ENCODE assay signal across 9 cellular contexts in genomic region chr6:149943321-149943720, GRCh38. TPM values are rescaled to one million over a fixed set of nuclear protein-coding genes. Genes with fewer than 3 reads are reported as not detected.
DNase-seq lines count a peak whose midpoint lies in the region; ATAC-seq and TF ChIP-seq lines count a peak whose summit lies in the region.
"Not testable (repeated sequence)": the region's sequence is repeated elsewhere in the genome, so short reads cannot be mapped to it uniquely, and the experiment has no call there.
"Had no signal": no experiment of that assay in that cellular context is flagged by ENCODE, and none has a peak within 500 bp of the region (broad histone marks: within the 10 kb centered on the region; RNA-seq: fewer than 3 reads in every experiment).

No MANE protein-coding gene starts in this region.

- H3F3A ChIP-seq in Loucy (ENCODE audit: low read depth); neural progenitor cell (ENCODE audit: low read depth): not testable (repeated sequence)

- H3K27ac ChIP-seq in CD4-positive, alpha-beta memory T cell (ENCODE audit: low read depth, low read length); neural progenitor cell: not testable (repeated sequence)

- not testable (repeated sequence) for H3K9me2 ChIP-seq in Loucy (replicated peaks; ENCODE audit: low read depth, low read length)

- not testable (repeated sequence) for H3K9me3 ChIP-seq in CD4-positive, alpha-beta memory T cell (ENCODE audit: control insufficient read depth in 1 of 2, low read length in 2 of 2); Loucy (ENCODE audit: insufficient read depth, low read depth, low read length); neural progenitor cell (ENCODE audit: low read depth)

- H3K4me3 Mint-ChIP-seq in CD4-positive, alpha-beta memory T cell, result peak overlapping the region; percentile 13 to 96 (median 82)
- H3K4me3 Mint-ChIP-seq in central memory CD8-positive, alpha-beta T cell, result peak overlapping the region; percentile 87
- peak overlapping the region; percentile 91 for H3K4me3 Mint-ChIP-seq in neural progenitor cell

- CTCF ChIA-PET in CD4-positive, alpha-beta memory T cell (lab: Charles Lee; ENCODE audit: partially characterized antibody), result not testable (repeated sequence)

- peak overlapping the region in 5 of 7 donors; percentile 18 to 93 (median 47) for H3K27ac Mint-ChIP-seq in CD4-positive, alpha-beta memory T cell
- not testable (repeated sequence) for H3K27ac Mint-ChIP-seq in central memory CD8-positive, alpha-beta T cell (ENCODE audit: low read depth); neural progenitor cell

- H3K9me3 Mint-ChIP-seq in CD4-positive, alpha-beta memory T cell; central memory CD8-positive, alpha-beta T cell; neural progenitor cell: not testable (repeated sequence)

- H2AFZ ChIP-seq in Loucy (ENCODE audit: low read length); neural progenitor cell (replicated peaks): not testable (repeated sequence)

- peaks cover 22% of the 10 kb centered on the region for H3K4me1 ChIP-seq in CD4-positive, alpha-beta memory T cell (ENCODE audit: insufficient read depth, low read length)
- not testable (repeated sequence) for H3K4me1 ChIP-seq in Loucy (ENCODE audit: insufficient read depth, low read length, poor library complexity, severe bottlenecking); neural progenitor cell

- not testable (repeated sequence) for TF ChIP-seq CTCF in Loucy (conservative IDR thresholded peaks at IDR 0.05; ENCODE audit: low read length); neural progenitor cell (IDR thresholded peaks at IDR 0.05)

- peak overlapping the region; percentile 80 for H3K4me2 ChIP-seq in Loucy (ENCODE audit: low read depth, low read length, poor library complexity, severe bottlenecking)
- H3K4me2 ChIP-seq in neural progenitor cell, result not testable (repeated sequence)

- not testable (repeated sequence) for H3K9ac ChIP-seq in Loucy (ENCODE audit: low read depth, low read length, poor library complexity, severe bottlenecking); neural progenitor cell

- POLR2A ChIA-PET in CD4-positive, alpha-beta memory T cell (lab: Charles Lee; ENCODE audit: partially characterized antibody), result not testable (repeated sequence)

- not testable (repeated sequence) for H3K4me3 ChIP-seq in CD4-positive, alpha-beta memory T cell (ENCODE audit: low read length in 2 of 2); neural progenitor cell
- H3K4me3 ChIP-seq in Loucy (ENCODE audit: low read length, poor library complexity, severe bottlenecking), result peak overlapping the region; percentile 91

- H4K20me1 ChIP-seq in Loucy (ENCODE audit: insufficient read depth, low read length, poor library complexity, severe bottlenecking), result not testable (repeated sequence)
- peaks cover 19% of the 10 kb centered on the region for H4K20me1 ChIP-seq in neural progenitor cell (ENCODE audit: low read depth)

- peaks cover 30 to 33% of the 10 kb centered on the region in 2 donors for H3K27me3 Mint-ChIP-seq in CD4-positive, alpha-beta memory T cell
- H3K27me3 Mint-ChIP-seq in central memory CD8-positive, alpha-beta T cell, result peaks cover 35% of the 10 kb centered on the region
- peaks cover 69% of the 10 kb centered on the region for H3K27me3 Mint-ChIP-seq in neural progenitor cell (ENCODE audit: insufficient read depth, low read depth)

- H3K27me3 ChIP-seq in CD4-positive, alpha-beta memory T cell (ENCODE audit: insufficient read depth, low read length), result peaks cover 23% of the 10 kb centered on the region
- not testable (repeated sequence) for H3K27me3 ChIP-seq in Loucy (ENCODE audit: insufficient read depth, low read length, poor library complexity, severe bottlenecking)
- H3K27me3 ChIP-seq in neural progenitor cell, result peaks cover 90% of the 10 kb centered on the region

- H3K4me1 Mint-ChIP-seq in CD4-positive, alpha-beta memory T cell, result peaks cover 13 to 35% (median 27%) of the 10 kb centered on the region in 4 donors
- H3K4me1 Mint-ChIP-seq in central memory CD8-positive, alpha-beta T cell, result peaks cover 24% of the 10 kb centered on the region
- H3K4me1 Mint-ChIP-seq in neural progenitor cell, result not testable (repeated sequence)

- DNase-seq in CD4-positive, alpha-beta memory T cell; central memory CD8-positive, alpha-beta T cell (ENCODE audit: low spot score in 2 of 2); neural progenitor cell (ENCODE audit: low spot score): not testable (repeated sequence)
- DNase-seq in activated CD8-positive, alpha-beta memory T cell treated with anti-CD3 and anti-CD28 coated beads for 24 hours, result peak; percentile 52
- DNase-seq in activated effector memory CD4-positive, alpha-beta T cell treated with anti-CD3 and anti-CD28 coated beads, Interleukin-2, amount 50 U/mL, for 16 hours, result peak; percentile 60
- DNase-seq in left lobe of liver (ENCODE audit: low spot score), result peak; percentile 31

- ATAC-seq in central memory CD8-positive, alpha-beta T cell (replicated peaks; ENCODE audit: extremely low read depth, poor library complexity, severe bottlenecking); left lobe of liver: not testable (repeated sequence)

- intact Hi-C loops in CD4-positive, alpha-beta memory T cell (cut with micrococcal nuclease), result not testable (repeated sequence)

- H3K36me3 ChIP-seq in CD4-positive, alpha-beta memory T cell (ENCODE audit: insufficient read depth, low read length); Loucy (ENCODE audit: insufficient read depth, low read length); neural progenitor cell: not testable (repeated sequence)

- not testable (repeated sequence) for H3K79me2 ChIP-seq in Loucy (ENCODE audit: insufficient read depth, low read length); neural progenitor cell (ENCODE audit: low read depth)

- H3K36me3 Mint-ChIP-seq in CD4-positive, alpha-beta memory T cell; neural progenitor cell: not testable (repeated sequence)
- peaks cover 19% of the 10 kb centered on the region for H3K36me3 Mint-ChIP-seq in central memory CD8-positive, alpha-beta T cell (ENCODE audit: insufficient read depth)

RNA-seq across cellular contexts. Expression of gene ULBP2, which starts 1.5 kb away (rescaled TPM):
- not detected for total RNA-seq in CD4-positive, alpha-beta memory T cell
- 1 to 10 TPM in 1 of 2 donors, under 1 TPM in 1; 0.28 to 1.1 TPM for polyA plus RNA-seq in CD4-positive, alpha-beta memory T cell
- 0.18 TPM for total RNA-seq in left lobe of liver
- not detected in 2 replicates for total RNA-seq in neural progenitor cell (ENCODE audit: low replicate concordance)

RNA-seq across cellular contexts. Expression of gene RAET1G, which starts 20.4 kb away (rescaled TPM):
- total RNA-seq in CD4-positive, alpha-beta memory T cell, result not detected
- not detected for polyA plus RNA-seq in CD4-positive, alpha-beta memory T cell
- total RNA-seq in left lobe of liver (not detected), neural progenitor cell (ENCODE audit: low replicate concordance) (not detected in 2 replicates)
- total RNA-seq: G401 had no signal

RNA-seq across cellular contexts. Expression of gene ULBP1, which starts 20.4 kb away (rescaled TPM):
- total RNA-seq in CD4-positive, alpha-beta memory T cell, result not detected
- not detected for polyA plus RNA-seq in CD4-positive, alpha-beta memory T cell
- total RNA-seq in left lobe of liver (0.08 TPM), neural progenitor cell (ENCODE audit: low replicate concordance) (0.11 and 0.40 TPM in 2 replicates)
- total RNA-seq: G401 had no signal

RNA-seq across cellular contexts. Expression of gene RAET1E, which starts 45.4 kb away (rescaled TPM):
- total RNA-seq in CD4-positive, alpha-beta memory T cell, result not detected
- not detected for polyA plus RNA-seq in CD4-positive, alpha-beta memory T cell
- total RNA-seq in left lobe of liver (not detected), neural progenitor cell (ENCODE audit: low replicate concordance) (not detected in 2 replicates)
- total RNA-seq: G401, IMR-90 had no signal
- polyA plus RNA-seq: IMR-90 had no signal
